Comparison of ENCODE assay signal across 9 cellular contexts in the genomic region with DNA sequence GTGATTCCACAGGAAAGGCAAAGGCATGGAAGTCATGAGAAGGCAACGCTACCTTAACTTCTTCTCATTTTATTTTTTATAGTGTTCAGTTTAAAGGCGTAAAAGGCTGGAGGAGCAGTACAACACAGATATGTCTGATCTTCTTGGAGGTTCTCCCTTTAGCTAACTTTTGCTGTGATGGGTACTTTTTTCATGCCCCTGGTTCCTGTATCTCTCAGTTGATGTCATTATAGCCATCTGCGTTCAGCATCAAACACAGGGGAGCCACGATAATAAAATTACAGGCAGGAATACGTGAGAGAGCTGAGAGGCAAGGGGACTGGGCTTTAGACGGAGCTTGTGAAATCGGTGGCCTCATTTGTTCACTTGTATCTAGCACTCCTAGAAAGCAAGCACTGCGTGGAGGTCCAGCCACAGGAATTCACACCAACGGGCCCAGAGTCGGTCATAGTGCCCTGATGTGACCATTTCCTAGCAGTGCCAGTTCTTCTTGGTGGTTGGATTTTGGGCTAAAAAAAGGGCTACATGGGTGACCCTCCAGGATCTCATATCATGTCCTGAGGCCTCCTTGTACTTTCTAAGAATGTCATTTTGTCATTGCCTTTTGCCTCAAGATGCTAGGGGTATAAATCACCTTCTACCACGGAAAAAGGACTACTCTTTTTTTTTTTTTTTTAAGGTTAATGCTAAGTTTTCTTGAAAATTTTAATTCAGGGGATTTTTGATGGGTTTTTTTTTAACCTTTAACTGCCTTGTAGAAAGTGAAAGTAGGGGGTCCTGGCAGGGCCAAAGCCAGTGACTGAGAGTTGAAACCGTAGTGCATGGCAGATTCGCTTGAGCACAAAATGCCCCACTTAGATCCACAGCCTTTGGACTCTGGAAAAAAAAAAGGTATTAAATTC.
DNase-seq lines count a peak whose midpoint lies in the region; ATAC-seq and TF ChIP-seq lines count a peak whose summit lies in the region.
"Had no signal": no experiment of that assay in that cellular context is flagged by ENCODE, and none has a peak within 500 bp of the region (broad histone marks: within the 10 kb centered on the region; RNA-seq: fewer than 3 reads in every experiment).

No MANE protein-coding gene starts in this region.

- no peak overlapping the region for H3K4me3 Mint-ChIP-seq in dendritic cell treated with granulocyte-macrophage colony-stimulating factor and Interleukin-4, amounts not matched to agents 40 ng/mL and 50 ng/mL, for 4 days
- H3K4me3 Mint-ChIP-seq in osteocyte (ENCODE audit: unreplicated experiment): no peak overlapping the region

- peak overlapping the region; percentile 61 for H3K27ac Mint-ChIP-seq in dendritic cell treated with granulocyte-macrophage colony-stimulating factor and Interleukin-4, amounts not matched to agents 40 ng/mL and 50 ng/mL, for 4 days
- no peak overlapping the region for H3K27ac Mint-ChIP-seq in osteocyte (ENCODE audit: unreplicated experiment)

- H3K36me3 ChIP-seq in heart right ventricle: peaks cover 0 to 42% (median 0%) of the 10 kb centered on the region in 9 donors

- peaks cover 78% of the 10 kb centered on the region for H3K36me3 Mint-ChIP-seq in dendritic cell treated with granulocyte-macrophage colony-stimulating factor and Interleukin-4, amounts not matched to agents 40 ng/mL and 50 ng/mL, for 4 days (ENCODE audit: low read depth)
- no peaks in the 10 kb centered on the region for H3K36me3 Mint-ChIP-seq in osteocyte (ENCODE audit: unreplicated experiment)

- CTCF ChIA-PET in GM10248 (lab: Yijun Ruan, JAX): interaction anchor here (0.7 to 2.1 kb wide), 9 partner anchors 10 to 63 kb away, joined by 3 to 13 read pairs (median 4); no protein-coding TSS in a partner anchor

- TF ChIP-seq CTCF in GM10248 (IDR thresholded peaks at IDR 0.05; ENCODE audit: control extremely low read depth, extremely low read depth, low read depth, missing control alignments): no peak
- TF ChIP-seq CTCF in osteocyte (IDR thresholded peaks at IDR 0.05): no peak
- no peak for TF ChIP-seq CTCF in heart right ventricle (IDR thresholded peaks at IDR 0.05)

- WGBS in heart right ventricle, 2 donors: 75 to 78% methylated on average over 13 of the region's 13 CpGs

- intact Hi-C loops in dendritic cell treated with granulocyte-macrophage colony-stimulating factor and Interleukin-4, amounts not matched to agents 40 ng/mL and 50 ng/mL, for 4 days (cut with micrococcal nuclease): no loop called here
- intact Hi-C loops in heart right ventricle (cut with DNase I): no loop called here

- no peaks in the 10 kb centered on the region for H3K27me3 Mint-ChIP-seq in dendritic cell treated with granulocyte-macrophage colony-stimulating factor and Interleukin-4, amounts not matched to agents 40 ng/mL and 50 ng/mL, for 4 days
- H3K27me3 Mint-ChIP-seq in osteocyte (ENCODE audit: unreplicated experiment): no peaks in the 10 kb centered on the region

- no peaks in the 10 kb centered on the region for H3K9me3 ChIP-seq in heart right ventricle

- POLR2A ChIA-PET in GM10248 (lab: Yijun Ruan, JAX): interaction anchor here (1.9 to 2.1 kb wide), 2 partner anchors 17 to 34 kb away, joined by 4 to 6 read pairs; no protein-coding TSS in a partner anchor

- H3K9me3 Mint-ChIP-seq in dendritic cell treated with granulocyte-macrophage colony-stimulating factor and Interleukin-4, amounts not matched to agents 40 ng/mL and 50 ng/mL, for 4 days: no peaks in the 10 kb centered on the region
- H3K9me3 Mint-ChIP-seq in osteocyte (ENCODE audit: unreplicated experiment): no peaks in the 10 kb centered on the region

- H3K4me3 ChIP-seq in heart right ventricle: no peak overlapping the region

- H3K4me1 ChIP-seq in heart right ventricle: peaks cover 11 to 85% (median 58%) of the 10 kb centered on the region in 9 donors

- ATAC-seq in GM19452 (IDR thresholded peaks at IDR 0.05; ENCODE audit: unreplicated experiment) (peak; percentile 67), HG03196 (IDR thresholded peaks at IDR 0.05; ENCODE audit: unreplicated experiment) (peak; percentile 65), heart right ventricle (no peak)

- H3K4me1 Mint-ChIP-seq in dendritic cell treated with granulocyte-macrophage colony-stimulating factor and Interleukin-4, amounts not matched to agents 40 ng/mL and 50 ng/mL, for 4 days (ENCODE audit: low read depth): peaks cover 94% of the 10 kb centered on the region
- H3K4me1 Mint-ChIP-seq in osteocyte (ENCODE audit: unreplicated experiment): peaks cover 21% of the 10 kb centered on the region

- H3K27ac ChIP-seq in heart right ventricle: peak overlapping the region in 2 of 10 donors; percentile 19 to 46

- DNase-seq in GM10248 (ENCODE audit: extremely low spot score) (peak; percentile 58), AG20443 (ENCODE audit: low spot score) (no peak), osteocyte (ENCODE audit: extremely low spot score, unreplicated experiment) (no peak), hypothalamus (lab: John Stamatoyannopoulos, UW) (no peak), heart right ventricle (no peak)
- DNase-seq: NCI-H1930 had no signal

- H3K27me3 ChIP-seq in heart right ventricle: no peaks in the 10 kb centered on the region

Comparison
In these comparisons a context has a peak if more than half of its experiments do, and no peak if none do; other contexts are left out.
1. ATAC-seq: peak in GM19452 (single experiment) and HG03196 (single experiment); none in heart right ventricle (0 of 8).